In the genomic region with DNA sequence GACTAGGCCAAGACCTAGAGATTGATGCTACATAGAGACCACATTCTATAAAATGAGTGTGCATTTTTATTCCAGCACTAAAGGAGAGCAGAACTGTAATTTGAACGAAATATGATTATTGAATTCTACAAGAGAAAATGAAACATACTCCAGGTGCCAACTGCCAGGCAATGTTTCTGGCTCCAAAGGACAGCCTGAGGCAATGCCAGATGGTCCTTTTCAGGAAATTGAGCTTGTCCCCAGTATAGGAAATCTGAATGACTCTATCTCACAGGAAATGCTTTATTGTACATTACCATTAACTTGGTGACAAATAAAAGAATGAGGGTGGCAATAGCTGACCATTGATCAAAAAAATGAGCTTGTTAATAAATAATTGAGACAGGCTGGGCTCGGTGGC, we compare ENCODE assay signal across 25 cellular contexts. TPM values are rescaled to one million over a fixed set of nuclear protein-coding genes. Genes with fewer than 3 reads are reported as not detected.
DNase-seq lines count a peak whose midpoint lies in the region; ATAC-seq lines count a peak whose summit lies in the region.
"Had no signal": no experiment of that assay in that cellular context is flagged by ENCODE, and none has a peak within 500 bp of the region (broad histone marks: within the 10 kb centered on the region; RNA-seq: fewer than 3 reads in every experiment).

No MANE protein-coding gene starts in this region.

- H3K4me3 ChIP-seq in H7 (ENCODE audit: insufficient read depth, low read depth, low read length): no peak overlapping the region
- H3K4me3 ChIP-seq: GM12878, MG63, SJSA1 had no signal

- peak in 2 of 3 experiments; percentile 22 to 65 for DNase-seq in NCI-H1417 (lab: John Stamatoyannopoulos, UW)
- no peak for DNase-seq in NCI-H1417 treated with DMSO at 0.1 percent for 48 hours (lab: John Stamatoyannopoulos, UW)
- peak; percentile 17 for DNase-seq in DMS79 (lab: John Stamatoyannopoulos, UW)
- DNase-seq in NCI-H2081 (lab: John Stamatoyannopoulos, UW): peak; percentile 8 to 54
- DNase-seq in cerebellar cortex (ENCODE audit: low spot score): peak; percentile 9
- DNase-seq in midbrain (lab: John Stamatoyannopoulos, UW): no peak
- no peak for DNase-seq in H7
- DNase-seq: AML-193; Calu3; CD8-positive, alpha-beta memory T cell; GDM1; GOT3; HCEC 1CT; IMR-90; KG1; MG63; NCI-H1436; NCI-H2171 treated with DMSO at 0.1 percent for 48 hours; NCI-H774; Right ventricle myocardium superior; RPMI8226 had no signal

- H3K36me3 ChIP-seq in H7 (replicated peaks; ENCODE audit: control insufficient read depth, insufficient read depth, low read length): no peaks in the 10 kb centered on the region
- H3K36me3 ChIP-seq: MG63, SJSA1 had no signal

- no peaks in the 10 kb centered on the region for H3K27me3 ChIP-seq in H7 (ENCODE audit: control insufficient read depth, insufficient read depth, low read length)
- H3K27me3 ChIP-seq: MG63, SJSA1 had no signal

- ATAC-seq in HG03108 (IDR thresholded peaks at IDR 0.05; ENCODE audit: unreplicated experiment): no peak
- ATAC-seq: GM12878 had no signal

RNA-seq across cellular contexts. Expression of gene RASGRF2, which starts 28.7 kb away (rescaled TPM):
- total RNA-seq in H7 (2014; rRNA removed; shearing (Covaris generic)): 4.0 and 5.3 TPM in 2 replicates
- total RNA-seq: A172 had no signal

Comparison
In these comparisons a context has a peak if more than half of its experiments do, and no peak if none do; other contexts are left out.
1. DNase-seq: peak in NCI-H1417 (2 of 3), DMS79 (single experiment), NCI-H2081 (2 of 2) and cerebellar cortex (single experiment); none in NCI-H1417 treated with DMSO at 0.1 percent for 48 hours (single experiment), midbrain (single experiment) and H7 (single experiment).